Comparison of ENCODE assay signal across 18 cellular contexts in the genomic region with DNA sequence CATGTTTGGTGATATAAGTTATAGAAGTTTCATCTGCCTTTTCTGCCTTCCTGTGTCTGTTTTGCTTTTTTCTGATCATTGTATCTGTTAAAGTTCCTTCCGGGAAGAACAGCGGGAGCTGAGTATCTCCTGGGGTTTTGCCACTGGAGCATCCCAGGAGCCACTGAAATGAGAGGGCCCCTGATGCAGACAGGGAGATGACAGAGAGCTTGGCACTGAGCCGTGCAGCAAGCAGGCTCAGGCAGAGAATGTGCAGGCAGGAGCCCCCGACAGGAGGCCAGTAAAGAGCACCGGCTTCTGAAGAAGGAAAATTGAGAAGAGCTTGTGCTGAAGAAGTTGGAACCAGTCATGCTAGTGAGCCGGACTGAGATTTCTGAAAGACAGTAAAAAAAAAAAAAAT.
"Had no signal": no experiment of that assay in that cellular context is flagged by ENCODE, and none has a peak within 500 bp of the region (broad histone marks: within the 10 kb centered on the region; RNA-seq: fewer than 3 reads in every experiment).

No MANE protein-coding gene starts in this region.

- H3K27me3 ChIP-seq: breast epithelium had no signal

- H3K4me3 Mint-ChIP-seq: activated CD4-positive, alpha-beta T cell treated with anti-CD3 and anti-CD28 coated beads, Interleukin-2, amount 10 ng/mL, durations not matched to agents 24 days and 14 days; activated CD8-positive, alpha-beta T cell treated with anti-CD3 and anti-CD28 coated beads, Interleukin-2, amount 10 ng/mL, durations not matched to agents 7 days and 5 days; immature natural killer cell; mesothelial cell of epicardium; stimulated activated naive B cell treated with anti-CD40 and anti-IgM and Interleukin-4, amounts not matched to agents 10 μg/mL and 1 μg/mL and 100 μg/mL, for 72 hours; T-helper 1 cell treated with Interleukin-12 subunit alpha and Interleukin-12 subunit beta and Interleukin-4 antibody, amounts not matched to agents 30 μg/mL and 1 μg/mL, for 36 hours; WTC11 had no signal

- H3K27ac Mint-ChIP-seq: activated CD4-positive, alpha-beta T cell treated with anti-CD3 and anti-CD28 coated beads, Interleukin-2, amount 10 ng/mL, durations not matched to agents 24 days and 14 days; activated CD8-positive, alpha-beta T cell treated with anti-CD3 and anti-CD28 coated beads, Interleukin-2, amount 10 ng/mL, durations not matched to agents 7 days and 5 days; immature natural killer cell; mesothelial cell of epicardium; stimulated activated naive B cell treated with anti-CD40 and anti-IgM and Interleukin-4, amounts not matched to agents 10 μg/mL and 1 μg/mL and 100 μg/mL, for 72 hours; T-helper 1 cell treated with Interleukin-12 subunit alpha and Interleukin-12 subunit beta and Interleukin-4 antibody, amounts not matched to agents 30 μg/mL and 1 μg/mL, for 36 hours; WTC11 had no signal

- H3K4me3 ChIP-seq: breast epithelium, lower lobe of right lung had no signal

- ATAC-seq: activated CD8-positive, alpha-beta T cell treated with anti-CD3 and anti-CD28 coated beads, Interleukin-2, amount 10 ng/mL, durations not matched to agents 7 days and 5 days; lower lobe of right lung; stimulated activated naive B cell treated with anti-CD40 and anti-IgM and Interleukin-4, amounts not matched to agents 10 μg/mL and 1 μg/mL and 100 μg/mL, for 72 hours; WTC11 had no signal

- H3K9me3 Mint-ChIP-seq: activated CD4-positive, alpha-beta T cell treated with anti-CD3 and anti-CD28 coated beads, Interleukin-2, amount 10 ng/mL, durations not matched to agents 24 days and 14 days; immature natural killer cell; mesothelial cell of epicardium; stimulated activated naive B cell treated with anti-CD40 and anti-IgM and Interleukin-4, amounts not matched to agents 10 μg/mL and 1 μg/mL and 100 μg/mL, for 72 hours; T-helper 1 cell treated with Interleukin-12 subunit alpha and Interleukin-12 subunit beta and Interleukin-4 antibody, amounts not matched to agents 30 μg/mL and 1 μg/mL, for 36 hours; WTC11 had no signal

- H3K27me3 Mint-ChIP-seq: activated CD4-positive, alpha-beta T cell treated with anti-CD3 and anti-CD28 coated beads, Interleukin-2, amount 10 ng/mL, durations not matched to agents 24 days and 14 days; stimulated activated naive B cell treated with anti-CD40 and anti-IgM and Interleukin-4, amounts not matched to agents 10 μg/mL and 1 μg/mL and 100 μg/mL, for 72 hours had no signal

- H3K9me3 ChIP-seq: breast epithelium, lower lobe of right lung had no signal

- H3K36me3 Mint-ChIP-seq: immature natural killer cell; mesothelial cell of epicardium; stimulated activated naive B cell treated with anti-CD40 and anti-IgM and Interleukin-4, amounts not matched to agents 10 μg/mL and 1 μg/mL and 100 μg/mL, for 72 hours; WTC11 had no signal

- DNase-seq: activated CD4-positive, alpha-beta T cell treated with anti-CD3 and anti-CD28 coated beads, Interleukin-2, amount 10 ng/mL, durations not matched to agents 24 days and 14 days; activated CD8-positive, alpha-beta memory T cell treated with anti-CD3 and anti-CD28 coated beads, Interleukin-2, amount 50 U/mL, for 48 hours; activated CD8-positive, alpha-beta T cell treated with anti-CD3 and anti-CD28 coated beads, Interleukin-2, amount 10 ng/mL, durations not matched to agents 7 days and 5 days; activated naive CD4-positive, alpha-beta T cell; aorta; foreskin fibroblast; immature natural killer cell; left cardiac atrium; lower lobe of right lung; retina; SIG-M5; stimulated activated CD4-positive, alpha-beta T cell treated with anti-CD3 and anti-CD28 coated beads, Interleukin-4, amount 100 ng/mL, for 1 hour; stimulated activated naive B cell treated with anti-CD40 and anti-IgM and Interleukin-4, amounts not matched to agents 10 μg/mL and 1 μg/mL and 100 μg/mL, for 72 hours; trophoblast cell had no signal

- H3K27ac ChIP-seq: breast epithelium, lower lobe of right lung had no signal

- H3K4me1 ChIP-seq: breast epithelium, lower lobe of right lung had no signal

- H3K36me3 ChIP-seq: breast epithelium, lower lobe of right lung had no signal

- H3K4me1 Mint-ChIP-seq: activated CD4-positive, alpha-beta T cell treated with anti-CD3 and anti-CD28 coated beads, Interleukin-2, amount 10 ng/mL, durations not matched to agents 24 days and 14 days; immature natural killer cell; stimulated activated naive B cell treated with anti-CD40 and anti-IgM and Interleukin-4, amounts not matched to agents 10 μg/mL and 1 μg/mL and 100 μg/mL, for 72 hours had no signal
